In genomic region chr3:55607175-55607574, GRCh38 we compare ENCODE assay signal across 20 cellular contexts.
"Had no signal": no experiment of that assay in that cellular context is flagged by ENCODE, and none has a peak within 500 bp of the region (broad histone marks: within the 10 kb centered on the region; RNA-seq: fewer than 3 reads in every experiment).

No MANE protein-coding gene starts in this region.

- H3K4me1 Mint-ChIP-seq: memory B cell, naive B cell had no signal

- DNase-seq: colonic mucosa; dermis blood vessel endothelial cell; heart left ventricle; hippocampal formation; kidney; left cardiac atrium; left ventricle myocardium inferior; lower lobe of right lung; naive B cell; posterior cingulate gyrus; sigmoid colon; small intestine; stimulated activated CD4-positive, alpha-beta T cell treated with anti-CD3 and anti-CD28 coated beads, Interleukin-12 subunit alpha, Interleukin-12 subunit beta, amount 100 ng/mL, for 4 hours; stimulated activated CD4-positive, alpha-beta T cell treated with anti-CD3 and anti-CD28 coated beads, Interleukin-2, amount 100 ng/mL, for 48 hours; stimulated activated naive CD4-positive, alpha-beta T cell treated with Interleukin-2 at 50 U/mL for 16 hours; tibial artery; upper lobe of left lung had no signal

- ATAC-seq: heart left ventricle, left cardiac atrium, lower lobe of right lung had no signal

- H3K9me3 Mint-ChIP-seq: memory B cell, nephron had no signal

- H3K4me1 ChIP-seq: colonic mucosa, heart left ventricle, left ventricle myocardium inferior, lower lobe of right lung, sigmoid colon, tibial artery had no signal

- H3K9me3 ChIP-seq: colonic mucosa, heart left ventricle, left ventricle myocardium inferior, lower lobe of right lung, sigmoid colon, tibial artery, upper lobe of left lung, vagina had no signal

- H3K36me3 ChIP-seq: colonic mucosa, heart left ventricle, left ventricle myocardium inferior, lower lobe of right lung, sigmoid colon, tibial artery, upper lobe of left lung, vagina had no signal

- H3K4me3 Mint-ChIP-seq: memory B cell, naive B cell, nephron had no signal

- H3K27me3 ChIP-seq: colonic mucosa, sigmoid colon, tibial artery, upper lobe of left lung, vagina had no signal

- H3K4me3 ChIP-seq: colonic mucosa, heart left ventricle, left ventricle myocardium inferior, lower lobe of right lung, sigmoid colon, tibial artery, upper lobe of left lung, vagina had no signal

- H3K36me3 Mint-ChIP-seq: memory B cell had no signal

- H3K27ac Mint-ChIP-seq: memory B cell, naive B cell, nephron had no signal

- H3K27ac ChIP-seq: colonic mucosa, heart left ventricle, left ventricle myocardium inferior, lower lobe of right lung, sigmoid colon, tibial artery, upper lobe of left lung, vagina had no signal
